1 cellular context compared by ENCODE assay signal in genomic region chr7:12796397-12797136, GRCh38.
TF ChIP-seq lines count a peak whose summit lies in the region.

No MANE protein-coding gene starts in this region.

TF ChIP-seq in K562, 482 proteins besides CTCF, POLR2A, EP300 and RAD21 (continued from another document):
- TF ChIP-seq, protein P1, sequence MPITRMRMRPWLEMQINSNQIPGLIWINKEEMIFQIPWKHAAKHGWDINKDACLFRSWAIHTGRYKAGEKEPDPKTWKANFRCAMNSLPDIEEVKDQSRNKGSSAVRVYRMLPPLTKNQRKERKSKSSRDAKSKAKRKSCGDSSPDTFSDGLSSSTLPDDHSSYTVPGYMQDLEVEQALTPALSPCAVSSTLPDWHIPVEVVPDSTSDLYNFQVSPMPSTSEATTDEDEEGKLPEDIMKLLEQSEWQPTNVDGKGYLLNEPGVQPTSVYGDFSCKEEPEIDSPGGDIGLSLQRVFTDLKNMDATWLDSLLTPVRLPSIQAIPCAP (CRISPR knock-in tag; IDR thresholded peaks at IDR 0.05; ENCODE audit: borderline replicate concordance): no peak
- no peak for TF ChIP-seq ZNF24 (IDR thresholded peaks at IDR 0.05)
- TF ChIP-seq, protein P2, sequence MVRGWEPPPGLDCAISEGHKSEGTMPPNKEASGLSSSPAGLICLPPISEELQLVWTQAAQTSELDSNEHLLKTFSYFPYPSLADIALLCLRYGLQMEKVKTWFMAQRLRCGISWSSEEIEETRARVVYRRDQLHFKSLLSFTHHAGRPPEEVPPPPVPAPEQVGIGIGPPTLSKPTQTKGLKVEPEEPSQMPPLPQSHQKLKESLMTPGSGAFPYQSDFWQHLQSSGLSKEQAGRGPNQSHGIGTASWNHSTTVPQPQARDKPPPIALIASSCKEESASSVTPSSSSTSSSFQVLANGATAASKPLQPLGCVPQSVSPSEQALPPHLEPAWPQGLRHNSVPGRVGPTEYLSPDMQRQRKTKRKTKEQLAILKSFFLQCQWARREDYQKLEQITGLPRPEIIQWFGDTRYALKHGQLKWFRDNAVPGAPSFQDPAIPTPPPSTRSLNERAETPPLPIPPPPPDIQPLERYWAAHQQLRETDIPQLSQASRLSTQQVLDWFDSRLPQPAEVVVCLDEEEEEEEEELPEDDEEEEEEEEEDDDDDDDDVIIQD (CRISPR knock-in tag; IDR thresholded peaks at IDR 0.05): no peak
- TF ChIP-seq NFE2L1 (tag; IDR thresholded peaks at IDR 0.05; ENCODE audit: borderline replicate concordance, low read depth): no peak
- TF ChIP-seq DPF2 (IDR thresholded peaks at IDR 0.05): peak; percentile 69
- TF ChIP-seq MYBL2 (IDR thresholded peaks at IDR 0.05; ENCODE audit: low read depth): no peak; the same call in 1 of the 2 replicates
- TF ChIP-seq MYBL2 (CRISPR knock-in tag; IDR thresholded peaks at IDR 0.05; ENCODE audit: borderline replicate concordance): no peak
- 0 out of 2 replicates have a peak, but pooled peaks have one; percentile 28 for TF ChIP-seq FOSL1 (tag; conservative IDR thresholded peaks at IDR 0.05)
- TF ChIP-seq CXXC5 (CRISPR knock-in tag; IDR thresholded peaks at IDR 0.05): peak; percentile 57; the same call in 1 of the 2 replicates
- peak; percentile 90 for TF ChIP-seq CHAMP1 (IDR thresholded peaks at IDR 0.05)
- no peak for TF ChIP-seq CREBBP (IDR thresholded peaks at IDR 0.05; ENCODE audit: low read depth, low read length)
- peak; percentile 22; the same call in 1 of the 2 replicates for TF ChIP-seq TCF3 (CRISPR knock-in tag; IDR thresholded peaks at IDR 0.05)
- TF ChIP-seq FOXK1 (CRISPR knock-in tag; IDR thresholded peaks at IDR 0.05; ENCODE audit: borderline replicate concordance): no peak
- no peak for TF ChIP-seq JUN (IDR thresholded peaks at IDR 0.05; ENCODE audit: borderline replicate concordance, low read depth, low read length)
- TF ChIP-seq JUN (CRISPR knock-in tag; IDR thresholded peaks at IDR 0.05; ENCODE audit: borderline replicate concordance): no peak
- TF ChIP-seq RUNX1 (IDR thresholded peaks at IDR 0.05; ENCODE audit: low read depth): no peak
- TF ChIP-seq FOXP4 (CRISPR knock-in tag; IDR thresholded peaks at IDR 0.05; ENCODE audit: borderline replicate concordance): no peak
- peak in 1 of 2 experiments; percentile 63; a peak in 2 of 4 replicates for TF ChIP-seq RCOR1 (IDR thresholded peaks at IDR 0.05; ENCODE audit: borderline replicate concordance in 1 of 2, low read depth in 2 of 2, low read length in 2 of 2)
- TF ChIP-seq DEAF1 (CRISPR knock-in tag; IDR thresholded peaks at IDR 0.05): 0 out of 2 replicates have a peak, but pooled peaks have one; percentile 5
- TF ChIP-seq POLR2AphosphoS5 (IDR thresholded peaks at IDR 0.05; ENCODE audit: control insufficient read depth, insufficient read depth, low read depth, low read length): no peak
- peak; percentile 82 for TF ChIP-seq CEBPB (tag; IDR thresholded peaks at IDR 0.05)
- no peak for TF ChIP-seq NR4A1 (CRISPR knock-in tag; IDR thresholded peaks at IDR 0.05)
- no peak for TF ChIP-seq NR4A1 (tag; IDR thresholded peaks at IDR 0.05)
- TF ChIP-seq POLR2B (IDR thresholded peaks at IDR 0.05; ENCODE audit: low read depth, partially characterized antibody): no peak
- peak; percentile 75 for TF ChIP-seq ARID1B (IDR thresholded peaks at IDR 0.05)
- no peak for TF ChIP-seq RNF219 (CRISPR knock-in tag; IDR thresholded peaks at IDR 0.05)
- no peak for TF ChIP-seq PHF20 (IDR thresholded peaks at IDR 0.05; ENCODE audit: partially characterized antibody)
- no peak for TF ChIP-seq ETV6 (IDR thresholded peaks at IDR 0.05; ENCODE audit: borderline replicate concordance in 1 of 2, low read depth in 2 of 2, low read length in 1 of 2)
- TF ChIP-seq ETV6 (CRISPR knock-in tag; IDR thresholded peaks at IDR 0.05; ENCODE audit: borderline replicate concordance): no peak
- TF ChIP-seq JUND (IDR thresholded peaks at IDR 0.05; ENCODE audit: borderline replicate concordance, low read depth, low read length): 0 out of 2 replicates have a peak, but pooled peaks have one; percentile 4
- no peak; the same call in 2 of the 3 replicates for TF ChIP-seq JUND (tag; IDR thresholded peaks at IDR 0.05; ENCODE audit: borderline replicate concordance, low read depth, low read length)
- TF ChIP-seq ZNF644 (tag; IDR thresholded peaks at IDR 0.05; ENCODE audit: low read depth): no peak
- TF ChIP-seq FOXM1 (IDR thresholded peaks at IDR 0.05; ENCODE audit: low read depth): peak; percentile 60; the same call in 1 of the 2 replicates
- TF ChIP-seq FOXM1 (CRISPR knock-in tag; IDR thresholded peaks at IDR 0.05; ENCODE audit: low read depth): no peak
- no peak for TF ChIP-seq CEBPG (CRISPR knock-in tag; IDR thresholded peaks at IDR 0.05)
- TF ChIP-seq CEBPG (tag; conservative IDR thresholded peaks at IDR 0.05 in 1 of 2, IDR thresholded peaks at IDR 0.05 in 1 of 2): peak; percentile 50 to 64; a peak in 1 of 4 replicates
- TF ChIP-seq, protein P3, sequence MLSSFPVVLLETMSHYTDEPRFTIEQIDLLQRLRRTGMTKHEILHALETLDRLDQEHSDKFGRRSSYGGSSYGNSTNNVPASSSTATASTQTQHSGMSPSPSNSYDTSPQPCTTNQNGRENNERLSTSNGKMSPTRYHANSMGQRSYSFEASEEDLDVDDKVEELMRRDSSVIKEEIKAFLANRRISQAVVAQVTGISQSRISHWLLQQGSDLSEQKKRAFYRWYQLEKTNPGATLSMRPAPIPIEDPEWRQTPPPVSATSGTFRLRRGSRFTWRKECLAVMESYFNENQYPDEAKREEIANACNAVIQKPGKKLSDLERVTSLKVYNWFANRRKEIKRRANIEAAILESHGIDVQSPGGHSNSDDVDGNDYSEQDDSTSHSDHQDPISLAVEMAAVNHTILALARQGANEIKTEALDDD (IDR thresholded peaks at IDR 0.05): peak; percentile 63; the same call in 1 of the 2 replicates
- TF ChIP-seq ZFP1 (CRISPR knock-in tag; IDR thresholded peaks at IDR 0.05): no peak
- TF ChIP-seq CC2D1A (IDR thresholded peaks at IDR 0.05): peak; percentile 57; the same call in 1 of the 2 replicates
- TF ChIP-seq MCM2 (IDR thresholded peaks at IDR 0.05; ENCODE audit: low read depth): no peak
- TF ChIP-seq TEAD4 (IDR thresholded peaks at IDR 0.05; ENCODE audit: low read length): peak; percentile 65; the same call in 1 of the 2 replicates
- no peak for TF ChIP-seq TEAD4 (CRISPR knock-in tag; IDR thresholded peaks at IDR 0.05; ENCODE audit: borderline replicate concordance)
- no peak for TF ChIP-seq PCBP1 (IDR thresholded peaks at IDR 0.05; ENCODE audit: low read depth, low read length, poor library complexity, severe bottlenecking)
- peak; percentile 47; the same call in 1 of the 2 replicates for TF ChIP-seq SMARCA4 (IDR thresholded peaks at IDR 0.05)
- no peak for TF ChIP-seq ETV1 (tag; conservative IDR thresholded peaks at IDR 0.05; ENCODE audit: low read depth)
- TF ChIP-seq TAL1 (IDR thresholded peaks at IDR 0.05): 0 out of 2 replicates have a peak, but pooled peaks have one; percentile 36
- TF ChIP-seq NONO (IDR thresholded peaks at IDR 0.05; ENCODE audit: low read depth in 2 of 2, low read length in 1 of 2): 0 out of 4 replicates have a peak, but pooled peaks of 1 of the 2 experiments have one; percentile 13
- no peak for TF ChIP-seq CHD4 (IDR thresholded peaks at IDR 0.05; ENCODE audit: insufficient read depth, insufficient replicate concordance, low read depth, low read length, poor library complexity, severe bottlenecking)
- TF ChIP-seq C11orf30 (IDR thresholded peaks at IDR 0.05; ENCODE audit: low read depth): no peak
- peak; percentile 34 for TF ChIP-seq NCOR1 (IDR thresholded peaks at IDR 0.05)
- TF ChIP-seq CBFA2T3 (IDR thresholded peaks at IDR 0.05): peak; percentile 46
- no peak for TF ChIP-seq SMC3 (conservative IDR thresholded peaks at IDR 0.05; ENCODE audit: insufficient read depth, low read depth, low read length)
- no peak for TF ChIP-seq CUX1 (CRISPR knock-in tag; IDR thresholded peaks at IDR 0.05)
TF ChIP-seq in K562: peak in this region for 21.
